In genomic region chr3:148643389-148643840, GRCh38 we compare ENCODE assay signal across 1 cellular context.
TF ChIP-seq lines count a peak whose summit lies in the region.

No MANE protein-coding gene starts in this region.

TF ChIP-seq in H1, 55 proteins besides CTCF, POLR2A, EP300 and RAD21 (continued from another document):
- TF ChIP-seq ATF2 (IDR thresholded peaks at IDR 0.05; ENCODE audit: low read length): no peak
- TF ChIP-seq SAP30 (IDR thresholded peaks at IDR 0.05; ENCODE audit: insufficient read depth, insufficient replicate concordance, low read length): no peak
- no peak for TF ChIP-seq CHD1 (IDR thresholded peaks at IDR 0.05; ENCODE audit: low read depth, low read length)
- TF ChIP-seq RBBP5 (IDR thresholded peaks at IDR 0.05; ENCODE audit: borderline replicate concordance, low read depth, low read length): no peak
- peak; percentile 74 for TF ChIP-seq MAFK (IDR thresholded peaks at IDR 0.05; ENCODE audit: low read depth, low read length)
- TF ChIP-seq GABPA (IDR thresholded peaks at IDR 0.05; ENCODE audit: borderline replicate concordance, insufficient read depth, low read length): no peak
- no peak for TF ChIP-seq NANOG (IDR thresholded peaks at IDR 0.05; ENCODE audit: insufficient read depth, low read depth, low read length, poor library complexity, severe bottlenecking)
- TF ChIP-seq SIX5 (IDR thresholded peaks at IDR 0.05; ENCODE audit: low read depth, low read length): no peak
- no peak for TF ChIP-seq SP2 (IDR thresholded peaks at IDR 0.05; ENCODE audit: low read length)
TF ChIP-seq in H1: peak in this region for 3.
